ENCODE assay signal across 25 cellular contexts in the genomic region with DNA sequence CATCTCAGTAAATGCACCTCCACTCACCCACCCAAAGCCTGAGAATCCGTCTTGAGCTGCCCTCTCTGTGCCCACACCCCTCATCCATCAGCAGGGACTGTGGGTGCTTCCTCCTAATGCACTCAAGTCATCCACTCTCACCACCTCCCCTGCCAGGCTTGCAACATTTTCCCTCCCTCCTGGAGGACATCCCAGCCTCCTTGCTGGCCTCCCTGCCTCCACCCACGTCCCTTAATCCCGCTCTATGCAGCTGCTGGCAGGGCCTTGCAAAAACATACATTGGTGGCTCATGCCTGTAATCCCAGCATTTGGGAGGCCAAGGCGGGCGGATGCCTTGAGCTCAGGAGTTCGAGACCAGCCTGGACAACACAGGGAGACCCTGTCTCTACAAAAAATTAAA.
"Had no signal": no experiment of that assay in that cellular context is flagged by ENCODE, and none has a peak within 500 bp of the region (broad histone marks: within the 10 kb centered on the region; RNA-seq: fewer than 3 reads in every experiment).

No MANE protein-coding gene starts in this region.

- ATAC-seq: activated T-helper 17 cell treated with anti-CD3 and anti-CD28 coated beads, Interleukin-2, amount 50 U/mL, for 72 hours; Right ventricle myocardium inferior had no signal

- H3K27me3 Mint-ChIP-seq: activated CD4-positive, alpha-beta memory T cell treated with anti-CD3 and anti-CD28 coated beads, Interleukin-2, amount 10 ng/mL, durations not matched to agents 7 days and 5 days; activated naive CD8-positive, alpha-beta T cell; activated T-helper 17 cell treated with anti-CD3 and anti-CD28 coated beads, Interleukin-2, amount 50 U/mL, for 72 hours; brain had no signal

- H3K9me3 Mint-ChIP-seq: activated CD4-positive, alpha-beta memory T cell treated with anti-CD3 and anti-CD28 coated beads, Interleukin-2, amount 10 ng/mL, durations not matched to agents 7 days and 5 days; activated naive CD4-positive, alpha-beta T cell treated with anti-CD3 and anti-CD28 coated beads for 36 hours; activated T-helper 17 cell treated with anti-CD3 and anti-CD28 coated beads, Interleukin-2, amount 50 U/mL, for 72 hours; T-helper 1 cell treated with Interleukin-12 subunit alpha and Interleukin-12 subunit beta and Interleukin-4 antibody, amounts not matched to agents 30 μg/mL and 1 μg/mL, for 36 hours had no signal

- H3K27me3 ChIP-seq: MG63 had no signal

- H3K36me3 ChIP-seq: MG63 had no signal

- H3K9me3 ChIP-seq: MG63 had no signal

- H3K4me1 Mint-ChIP-seq: activated T-helper 17 cell treated with anti-CD3 and anti-CD28 coated beads, Interleukin-2, amount 50 U/mL, for 72 hours had no signal

- DNase-seq: activated CD4-positive, alpha-beta memory T cell treated with anti-CD3 and anti-CD28 coated beads, Interleukin-2, amount 10 ng/mL, durations not matched to agents 7 days and 5 days; activated CD4-positive, alpha-beta T cell treated with anti-CD3 and anti-CD28 coated beads, Interleukin-2, amount 50 U/mL, for 1 hour; activated CD4-positive, CD25-positive, alpha-beta regulatory T cell; activated gamma-delta T cell; activated naive CD4-positive, alpha-beta T cell treated with anti-CD3 and anti-CD28 coated beads for 36 hours; activated T-cell treated with anti-CD3 and anti-CD28 coated beads for 4 hours; activated T-cell treated with anti-CD3 and anti-CD28 coated beads, Interleukin-2, amount 50 U/mL, for 48 hours; amygdala; MG63; MV-4-11; NCI-H1092 treated with DMSO at 0.1 percent for 48 hours; NCI-H1417 treated with DMSO at 0.1 percent for 48 hours; NCI-H1694; NCI-H2029; NCI-H2107; NCI-H2171 treated with DMSO at 0.1 percent for 48 hours; NCI-H226; NCI-H526 had no signal

- H3K27ac Mint-ChIP-seq: activated CD4-positive, alpha-beta memory T cell treated with anti-CD3 and anti-CD28 coated beads, Interleukin-2, amount 10 ng/mL, durations not matched to agents 7 days and 5 days; activated naive CD4-positive, alpha-beta T cell treated with anti-CD3 and anti-CD28 coated beads for 36 hours; activated naive CD8-positive, alpha-beta T cell; activated T-helper 17 cell treated with anti-CD3 and anti-CD28 coated beads, Interleukin-2, amount 50 U/mL, for 72 hours; T-helper 1 cell treated with Interleukin-12 subunit alpha and Interleukin-12 subunit beta and Interleukin-4 antibody, amounts not matched to agents 30 μg/mL and 1 μg/mL, for 36 hours had no signal

- FAIRE-seq: astrocyte had no signal

- H3K4me3 ChIP-seq: MG63, SK-N-MC had no signal

- H3K36me3 Mint-ChIP-seq: activated naive CD8-positive, alpha-beta T cell; brain had no signal

- H3K27ac ChIP-seq: SK-N-MC had no signal

- H3K4me3 Mint-ChIP-seq: activated CD4-positive, alpha-beta memory T cell treated with anti-CD3 and anti-CD28 coated beads, Interleukin-2, amount 10 ng/mL, durations not matched to agents 7 days and 5 days; activated naive CD4-positive, alpha-beta T cell treated with anti-CD3 and anti-CD28 coated beads for 36 hours; activated naive CD8-positive, alpha-beta T cell; activated T-helper 17 cell treated with anti-CD3 and anti-CD28 coated beads, Interleukin-2, amount 50 U/mL, for 72 hours; brain; T-helper 1 cell treated with Interleukin-12 subunit alpha and Interleukin-12 subunit beta and Interleukin-4 antibody, amounts not matched to agents 30 μg/mL and 1 μg/mL, for 36 hours had no signal
